In genomic region chr3:50573566-50574279, GRCh38 we compare ENCODE assay signal across 11 cellular contexts. TPM values are rescaled to one million over a fixed set of nuclear protein-coding genes. Genes with fewer than 3 reads are reported as not detected.
A peak's percentile ranks its signal among the peaks of the same experiment; 100 is the strongest.
DNase-seq lines count a peak whose midpoint lies in the region; ATAC-seq and TF ChIP-seq lines count a peak whose summit lies in the region.
"Had no signal": no experiment of that assay in that cellular context is flagged by ENCODE, and none has a peak within 500 bp of the region (broad histone marks: within the 10 kb centered on the region; RNA-seq: fewer than 3 reads in every experiment).

No MANE protein-coding gene starts in this region.

- H3K27ac ChIP-seq in foreskin keratinocyte, result no peak overlapping the region

- no peaks in the 10 kb centered on the region for H3K27me3 ChIP-seq in foreskin keratinocyte
- H3K27me3 ChIP-seq: esophagus squamous epithelium had no signal

- H3K4me3 ChIP-seq in Jurkat, Clone E6-1 (ENCODE audit: low read length), result no peak overlapping the region
- H3K4me3 ChIP-seq: esophagus squamous epithelium had no signal

- DNase-seq in Jurkat, Clone E6-1 (ENCODE audit: low read depth, low spot score), result peak; percentile 20
- peak; percentile 50 for DNase-seq in activated CD8-positive, alpha-beta memory T cell treated with anti-CD3 and anti-CD28 coated beads, Interleukin-2, amount 50 U/mL, for 24 hours (ENCODE audit: extremely low read depth)
- DNase-seq in foreskin keratinocyte (no peak), glomerular visceral epithelial cell (ENCODE audit: extremely low spot score) (no peak), foreskin melanocyte (no peak), NCI-H748 treated with DMSO at 0.1 percent for 48 hours (lab: John Stamatoyannopoulos, UW) (no peak)
- DNase-seq in stimulated activated CD8-positive, alpha-beta memory T cell treated with anti-CD3 and anti-CD28 coated beads, Interleukin-12 subunit alpha, Interleukin-12 subunit beta, amount 100 ng/mL, for 4 hours (ENCODE audit: low read depth), result peak; percentile 40
- DNase-seq: esophagus squamous epithelium, KG1, NCI-H446 had no signal

- no peaks in the 10 kb centered on the region for H3K4me1 ChIP-seq in foreskin keratinocyte

- TF ChIP-seq CTCF in foreskin keratinocyte (conservative IDR thresholded peaks at IDR 0.05), result peak; percentile 28

- no peak for ATAC-seq in foreskin keratinocyte
- no peak for ATAC-seq in HG03045 (IDR thresholded peaks at IDR 0.05; ENCODE audit: unreplicated experiment)

RNA-seq across cellular contexts. Expression of gene HEMK1, which starts 4.4 kb away (rescaled TPM):
- polyA plus RNA-seq in Jurkat, Clone E6-1 (2012; ENCODE audit: insufficient read depth, insufficient read length), result 23.6 TPM
- 20.5 and 24.5 TPM in 2 replicates for total RNA-seq in foreskin keratinocyte
- 23.5 and 26.5 TPM in 2 replicates for polyA plus RNA-seq in foreskin keratinocyte

RNA-seq across cellular contexts. Expression of gene C3orf18, which starts 6.2 kb away (rescaled TPM):
- 9.9 TPM for polyA plus RNA-seq in Jurkat, Clone E6-1 (2012; ENCODE audit: insufficient read depth, insufficient read length)
- total RNA-seq in foreskin keratinocyte, result 5.0 and 5.4 TPM in 2 replicates
- 3.8 and 4.0 TPM in 2 replicates for polyA plus RNA-seq in foreskin keratinocyte

RNA-seq across cellular contexts. Expression of gene CISH, which starts 37.9 kb away (rescaled TPM):
- polyA plus RNA-seq in Jurkat, Clone E6-1 (2012; ENCODE audit: insufficient read depth, insufficient read length), result 5.0 TPM
- 5.7 and 6.2 TPM in 2 replicates for total RNA-seq in foreskin keratinocyte
- polyA plus RNA-seq in foreskin keratinocyte, result 5.9 and 7.3 TPM in 2 replicates

RNA-seq across cellular contexts. Expression of gene MAPKAPK3, which starts 43.2 kb away (rescaled TPM):
- 69.3 TPM for polyA plus RNA-seq in Jurkat, Clone E6-1 (2012; ENCODE audit: insufficient read depth, insufficient read length)
- 115 and 118 TPM in 2 replicates for total RNA-seq in foreskin keratinocyte
- 104 and 110 TPM in 2 replicates for polyA plus RNA-seq in foreskin keratinocyte

Comparison
In these comparisons a context has a peak if more than half of its experiments do, and no peak if none do; other contexts are left out.
1. DNase-seq: peak in Jurkat, Clone E6-1 (single experiment), activated CD8-positive, alpha-beta memory T cell treated with anti-CD3 and anti-CD28 coated beads, Interleukin-2, amount 50 U/mL, for 24 hours (single experiment) and stimulated activated CD8-positive, alpha-beta memory T cell treated with anti-CD3 and anti-CD28 coated beads, Interleukin-12 subunit alpha, Interleukin-12 subunit beta, amount 100 ng/mL, for 4 hours (single experiment); none in foreskin keratinocyte (0 of 2), glomerular visceral epithelial cell (single experiment), foreskin melanocyte (single experiment) and NCI-H748 treated with DMSO at 0.1 percent for 48 hours (single experiment).